Comparison of ENCODE assay signal across 1 cellular context in the genomic region with DNA sequence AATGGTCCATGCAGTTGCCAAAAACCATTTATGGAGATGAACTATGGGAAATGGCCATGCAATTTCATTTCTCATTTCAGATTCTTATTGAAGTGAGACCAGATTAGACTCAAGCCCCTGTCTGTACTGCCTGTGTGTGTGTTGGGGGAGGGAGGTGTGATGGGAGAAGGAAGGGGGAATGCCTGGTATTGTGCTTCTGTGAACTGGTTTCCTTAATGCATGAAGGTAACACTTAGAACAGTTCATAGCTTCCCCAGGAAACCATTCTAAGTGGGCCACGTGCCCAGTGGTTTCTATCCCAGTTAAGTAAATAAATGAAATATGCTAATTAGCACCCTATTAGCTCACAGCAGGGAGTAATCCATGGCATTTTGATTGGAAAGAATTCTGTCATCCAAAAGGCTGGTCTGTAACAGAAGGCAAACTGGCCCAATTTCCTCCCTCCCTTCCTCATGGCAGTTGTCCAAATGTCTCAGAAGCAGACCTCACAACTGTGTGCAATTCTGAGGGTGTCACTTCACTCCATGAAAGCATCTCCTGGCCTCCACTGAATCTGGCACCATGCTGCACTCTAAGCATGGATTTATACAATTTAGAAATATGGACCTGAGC.
TF ChIP-seq lines count a peak whose summit lies in the region.

No MANE protein-coding gene starts in this region.

TF ChIP-seq in WTC11, 78 proteins besides CTCF, POLR2A, EP300 and RAD21 (continued from another document):
- TF ChIP-seq PRDM15 (CRISPR knock-in tag; IDR thresholded peaks at IDR 0.05) (no peak), RORB (CRISPR knock-in tag; IDR thresholded peaks at IDR 0.05) (no peak), JUN (CRISPR knock-in tag; IDR thresholded peaks at IDR 0.05) (no peak), ZNF396 (CRISPR knock-in tag; IDR thresholded peaks at IDR 0.05; ENCODE audit: borderline replicate concordance) (no peak), CREM (CRISPR knock-in tag; IDR thresholded peaks at IDR 0.05) (no peak), NFE2L1 (CRISPR knock-in tag; IDR thresholded peaks at IDR 0.05) (no peak), FOXP1 (CRISPR knock-in tag; IDR thresholded peaks at IDR 0.05; ENCODE audit: borderline replicate concordance) (no peak)
- TF ChIP-seq, protein P1, sequence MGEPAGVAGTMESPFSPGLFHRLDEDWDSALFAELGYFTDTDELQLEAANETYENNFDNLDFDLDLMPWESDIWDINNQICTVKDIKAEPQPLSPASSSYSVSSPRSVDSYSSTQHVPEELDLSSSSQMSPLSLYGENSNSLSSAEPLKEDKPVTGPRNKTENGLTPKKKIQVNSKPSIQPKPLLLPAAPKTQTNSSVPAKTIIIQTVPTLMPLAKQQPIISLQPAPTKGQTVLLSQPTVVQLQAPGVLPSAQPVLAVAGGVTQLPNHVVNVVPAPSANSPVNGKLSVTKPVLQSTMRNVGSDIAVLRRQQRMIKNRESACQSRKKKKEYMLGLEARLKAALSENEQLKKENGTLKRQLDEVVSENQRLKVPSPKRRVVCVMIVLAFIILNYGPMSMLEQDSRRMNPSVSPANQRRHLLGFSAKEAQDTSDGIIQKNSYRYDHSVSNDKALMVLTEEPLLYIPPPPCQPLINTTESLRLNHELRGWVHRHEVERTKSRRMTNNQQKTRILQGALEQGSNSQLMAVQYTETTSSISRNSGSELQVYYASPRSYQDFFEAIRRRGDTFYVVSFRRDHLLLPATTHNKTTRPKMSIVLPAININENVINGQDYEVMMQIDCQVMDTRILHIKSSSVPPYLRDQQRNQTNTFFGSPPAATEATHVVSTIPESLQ (CRISPR knock-in tag; IDR thresholded peaks at IDR 0.05) = no peak
